In genomic region chrX:154397888-154398667, GRCh38 we compare ENCODE assay signal across 8 cellular contexts. TPM values are rescaled to one million over a fixed set of nuclear protein-coding genes. Genes with fewer than 3 reads are reported as not detected.
DNase-seq lines count a peak whose midpoint lies in the region; ATAC-seq and TF ChIP-seq lines count a peak whose summit lies in the region.

Gene RPL10, plus strand, starts transcription at chrX:154398377. Its CDS starts 143 bp downstream, at chrX:154398520.

- no peaks in the 10 kb centered on the region for H3K27me3 Mint-ChIP-seq in central memory CD8-positive, alpha-beta T cell

- peak; percentile 95 for DNase-seq in AG20443 (ENCODE audit: low spot score)
- DNase-seq in NCI-H460 (ENCODE audit: extremely low read depth, low read depth): peak; percentile 97
- peak; percentile 74 to 89 for DNase-seq in central memory CD8-positive, alpha-beta T cell (ENCODE audit: low spot score in 2 of 2)
- DNase-seq in iris pigment epithelial cell (ENCODE audit: low read depth): peak; percentile 95
- DNase-seq in spleen: peak; percentile 97

- H3K9me3 Mint-ChIP-seq in central memory CD8-positive, alpha-beta T cell: no peaks in the 10 kb centered on the region

- H3K27ac Mint-ChIP-seq in central memory CD8-positive, alpha-beta T cell (ENCODE audit: low read depth): peak within 1 kb of the TSS; percentile 99

- H3K36me3 ChIP-seq in spleen: peaks cover 0 to 42% (median 17%) of the 10 kb centered on the region in 6 donors

- peaks cover 18% of the 10 kb centered on the region for H3K4me1 Mint-ChIP-seq in central memory CD8-positive, alpha-beta T cell

- H3K27me3 ChIP-seq in spleen (replicated peaks in 1 of 7): no peaks in the 10 kb centered on the region

- peak within 1 kb of the TSS; percentile 98 for H3K4me3 Mint-ChIP-seq in central memory CD8-positive, alpha-beta T cell

- 0 to 58% (median 0%) methylated on average over 50 to 69 of the region's 69 CpGs for WGBS in spleen, 5 donors

- intact Hi-C loops in spleen (cut with DNase I; ENCODE audit: low total_unique reads): no loop called here

- H3K9me3 ChIP-seq in spleen: no peaks in the 10 kb centered on the region

- no peak for TF ChIP-seq CTCF in spleen (IDR thresholded peaks at IDR 0.05 in 8 of 11, conservative IDR thresholded peaks at IDR 0.05 in 3 of 11)

- H3K4me3 ChIP-seq in spleen: peak within 1 kb of the TSS; percentile 49 to 72 (median 57)

- H3K4me1 ChIP-seq in spleen: peaks cover 0 to 47% (median 22%) of the 10 kb centered on the region in 6 donors

- peak; percentile 62 for ATAC-seq in HG03378 (IDR thresholded peaks at IDR 0.05; ENCODE audit: unreplicated experiment)
- ATAC-seq in activated CD4-positive, CD25-positive, alpha-beta regulatory T cell treated with anti-CD3 and anti-CD28 coated beads, Interleukin-2, amount 50 U/mL, for 24 hours: peak; percentile 74 to 75
- ATAC-seq in central memory CD8-positive, alpha-beta T cell (replicated peaks; ENCODE audit: extremely low read depth, poor library complexity, severe bottlenecking): peak; percentile 83

- peak within 1 kb of the TSS; percentile 94 to 99 (median 98) for H3K27ac ChIP-seq in spleen

- peaks cover 42% of the 10 kb centered on the region for H3K36me3 Mint-ChIP-seq in central memory CD8-positive, alpha-beta T cell (ENCODE audit: insufficient read depth)

- peak; percentile 99 for TF ChIP-seq POLR2A in GM19099 (IDR thresholded peaks at IDR 0.05; ENCODE audit: extremely low read depth, insufficient read length, low read depth)
- TF ChIP-seq POLR2A in spleen (IDR thresholded peaks at IDR 0.05): peak; percentile 59 to 88 (median 83)

RNA-seq across cellular contexts. Expression of gene RPL10, which starts in this region (rescaled TPM):
- total RNA-seq in NCI-H460 (2014; rRNA removed; shearing (Covaris generic)): 5,948 and 7,043 TPM in 2 replicates
- 3,147 and 3,217 TPM in 2 replicates for polyA plus RNA-seq in NCI-H460 (2014; cell fraction: nucleus; rRNA removed)
- total RNA-seq in spleen: 1,000 to 10,000 TPM; 2,711 to 4,089 (median 3,238) TPM
- 1,000 to 10,000 TPM; 6,919 to 9,324 (median 8,870) TPM for polyA plus RNA-seq in spleen

Comparison
In these comparisons a context has a peak if more than half of its experiments do, and no peak if none do; other contexts are left out.
1. Peak in every context shown above with its lines: DNase-seq, ATAC-seq, H3K4me3 ChIP-seq and H3K27ac ChIP-seq.